ENCODE assay signal across 1 cellular context in genomic region chr6:110541701-110542309, GRCh38.
TF ChIP-seq lines count a peak whose summit lies in the region.

No MANE protein-coding gene starts in this region.

TF ChIP-seq in GM23338, 12 proteins besides CTCF, POLR2A, EP300 and RAD21 (continued from another document):
- TF ChIP-seq ZNF462 (CRISPR knock-in tag; IDR thresholded peaks at IDR 0.05) = no peak
- TF ChIP-seq ZNF331 (CRISPR knock-in tag; IDR thresholded peaks at IDR 0.05; ENCODE audit: low read depth) = no peak
- no peak for TF ChIP-seq EZH2 (IDR thresholded peaks at IDR 0.05; ENCODE audit: low read depth, unreplicated experiment)
- TF ChIP-seq STAT1 (IDR thresholded peaks at IDR 0.05; ENCODE audit: unreplicated experiment) = no peak
- no peak for TF ChIP-seq EZH2phosphoT487 (IDR thresholded peaks at IDR 0.05; ENCODE audit: unreplicated experiment)
- no peak for TF ChIP-seq JUNB (IDR thresholded peaks at IDR 0.05; ENCODE audit: unreplicated experiment)
- TF ChIP-seq REST (IDR thresholded peaks at IDR 0.05; ENCODE audit: unreplicated experiment) = no peak
